12 cellular contexts compared by ENCODE assay signal in genomic region chr22:31284241-31284745, GRCh38. TPM values are rescaled to one million over a fixed set of nuclear protein-coding genes. Genes with fewer than 3 reads are reported as not detected.
A peak's percentile ranks its signal among the peaks of the same experiment; 100 is the strongest.
DNase-seq lines count a peak whose midpoint lies in the region; ATAC-seq and TF ChIP-seq lines count a peak whose summit lies in the region.
"Had no signal": no experiment of that assay in that cellular context is flagged by ENCODE, and none has a peak within 500 bp of the region (broad histone marks: within the 10 kb centered on the region; RNA-seq: fewer than 3 reads in every experiment).

No MANE protein-coding gene starts in this region.

- no peak overlapping the region for H2AFZ ChIP-seq in smooth muscle cell (ENCODE audit: low read depth)

- peaks cover 18% of the 10 kb centered on the region for H3F3A ChIP-seq in smooth muscle cell (ENCODE audit: low read depth)

- no peaks in the 10 kb centered on the region for H3K36me3 ChIP-seq in smooth muscle cell (ENCODE audit: low read depth)
- H3K36me3 ChIP-seq: BE2C had no signal

- peak overlapping the region; percentile 92 for H3K27ac Mint-ChIP-seq in activated CD4-positive, alpha-beta T cell treated with anti-CD3 and anti-CD28 coated beads, Interleukin-2, amount 10 ng/mL, durations not matched to agents 24 days and 14 days
- H3K27ac Mint-ChIP-seq in stimulated activated naive CD8-positive, alpha-beta T cell treated with anti-CD3 and anti-CD28 coated beads, Interleukin-15, amount 100 ng/mL, for 72 hours = peak overlapping the region; percentile 69 to 74

- H3K27ac ChIP-seq in smooth muscle cell (ENCODE audit: low read depth) = no peak overlapping the region

- H3K4me1 ChIP-seq in smooth muscle cell (ENCODE audit: low read depth) = no peaks in the 10 kb centered on the region
- H3K4me1 ChIP-seq: BE2C had no signal

- H3K27me3 ChIP-seq in smooth muscle cell (ENCODE audit: low read depth) = no peaks in the 10 kb centered on the region
- H3K27me3 ChIP-seq: BE2C, left lung had no signal

- WGBS in smooth muscle cell (ENCODE audit: low lambda C conversion rate) = 80% methylated on average over 2 of the region's 2 CpGs

- H3K4me1 Mint-ChIP-seq in activated CD4-positive, alpha-beta T cell treated with anti-CD3 and anti-CD28 coated beads, Interleukin-2, amount 10 ng/mL, durations not matched to agents 24 days and 14 days = peaks cover 73% of the 10 kb centered on the region
- H3K4me1 Mint-ChIP-seq in stimulated activated naive CD8-positive, alpha-beta T cell treated with anti-CD3 and anti-CD28 coated beads, Interleukin-15, amount 100 ng/mL, for 72 hours = peaks cover 100% of the 10 kb centered on the region

- intact Hi-C loops in activated CD4-positive, alpha-beta T cell treated with anti-CD3 and anti-CD28 coated beads, Interleukin-2, amount 10 ng/mL, durations not matched to agents 24 days and 14 days (cut with micrococcal nuclease) = no loop called here

- H3K9me3 ChIP-seq in smooth muscle cell (replicated peaks; ENCODE audit: low read depth) = no peaks in the 10 kb centered on the region
- H3K9me3 ChIP-seq: BE2C, left lung had no signal

- H3K4me3 ChIP-seq in smooth muscle cell = no peak overlapping the region
- H3K4me3 ChIP-seq: left lung had no signal

- no peak overlapping the region for H3K4me2 ChIP-seq in smooth muscle cell

- no peaks in the 10 kb centered on the region for H3K9me3 Mint-ChIP-seq in activated CD4-positive, alpha-beta T cell treated with anti-CD3 and anti-CD28 coated beads, Interleukin-2, amount 10 ng/mL, durations not matched to agents 24 days and 14 days
- H3K9me3 Mint-ChIP-seq in stimulated activated naive CD8-positive, alpha-beta T cell treated with anti-CD3 and anti-CD28 coated beads, Interleukin-15, amount 100 ng/mL, for 72 hours = no peaks in the 10 kb centered on the region

- no peak for ATAC-seq in stimulated activated naive CD8-positive, alpha-beta T cell treated with anti-CD3 and anti-CD28 coated beads, Interleukin-15, amount 100 ng/mL, for 72 hours
- ATAC-seq in GM21619 (IDR thresholded peaks at IDR 0.05; ENCODE audit: unreplicated experiment) = no peak
- ATAC-seq: HCT116, left lung had no signal

- H3K4me3 Mint-ChIP-seq in activated CD4-positive, alpha-beta T cell treated with anti-CD3 and anti-CD28 coated beads, Interleukin-2, amount 10 ng/mL, durations not matched to agents 24 days and 14 days = no peak overlapping the region
- no peak overlapping the region for H3K4me3 Mint-ChIP-seq in stimulated activated naive CD8-positive, alpha-beta T cell treated with anti-CD3 and anti-CD28 coated beads, Interleukin-15, amount 100 ng/mL, for 72 hours

- H4K20me1 ChIP-seq in smooth muscle cell (ENCODE audit: low read depth) = peaks cover 13% of the 10 kb centered on the region

- no peak overlapping the region for H3K9ac ChIP-seq in smooth muscle cell (ENCODE audit: low read depth)

- H3K36me3 Mint-ChIP-seq in activated CD4-positive, alpha-beta T cell treated with anti-CD3 and anti-CD28 coated beads, Interleukin-2, amount 10 ng/mL, durations not matched to agents 24 days and 14 days (ENCODE audit: low read depth) = peaks cover 62% of the 10 kb centered on the region

- in situ Hi-C loops in SK-MEL-5 (cut with HindIII; ENCODE audit: low pct_unique_long_range_greater_than_20kb, low sequenced_read_pairs) = no loop called here

- DNase-seq in activated CD4-positive, alpha-beta T cell treated with anti-CD3 and anti-CD28 coated beads, Interleukin-2, amount 10 ng/mL, durations not matched to agents 24 days and 14 days = no peak
- no peak for DNase-seq in activated CD4-positive, alpha-beta T cell treated with anti-CD3 and anti-CD28 coated beads, Interleukin-2, amount 50 U/mL, for 4 hours
- DNase-seq in SK-MEL-5 (ENCODE audit: low read depth, low spot score) (peak; percentile 41), foreskin melanocyte (peak; percentile 31), NCI-H1105 (lab: John Stamatoyannopoulos, UW) (no peak), smooth muscle cell (lab: John Stamatoyannopoulos, UW; ENCODE audit: unreplicated experiment) (no peak)
- no peak for DNase-seq in stimulated activated naive CD8-positive, alpha-beta T cell treated with anti-CD3 and anti-CD28 coated beads, Interleukin-15, amount 100 ng/mL, for 72 hours
- DNase-seq: BE2C, KBM-7, left lung had no signal

- H3K27me3 Mint-ChIP-seq in activated CD4-positive, alpha-beta T cell treated with anti-CD3 and anti-CD28 coated beads, Interleukin-2, amount 10 ng/mL, durations not matched to agents 24 days and 14 days = no peaks in the 10 kb centered on the region
- no peaks in the 10 kb centered on the region for H3K27me3 Mint-ChIP-seq in stimulated activated naive CD8-positive, alpha-beta T cell treated with anti-CD3 and anti-CD28 coated beads, Interleukin-15, amount 100 ng/mL, for 72 hours

- no peaks in the 10 kb centered on the region for H3K79me2 ChIP-seq in smooth muscle cell (ENCODE audit: low read depth)

- no peak for TF ChIP-seq CTCF in smooth muscle cell (IDR thresholded peaks at IDR 0.05; ENCODE audit: borderline replicate concordance, insufficient read depth, poor library complexity, severe bottlenecking)

RNA-seq across cellular contexts. Expression of gene PIK3IP1, which starts 8.0 kb away (rescaled TPM):
- total RNA-seq in activated CD4-positive, alpha-beta T cell treated with anti-CD3 and anti-CD28 coated beads, Interleukin-2, amount 10 ng/mL, durations not matched to agents 24 days and 14 days = 12.4 TPM in 2 replicates
- 2.3 and 2.7 TPM in 2 replicates for total RNA-seq in SK-MEL-5 (2014; rRNA removed; shearing (Covaris generic))
- polyA plus RNA-seq in SK-MEL-5 (2015; cell fraction: cytosol; rRNA removed) = 0.98 and 3.5 TPM in 2 replicates
- 1.6 and 4.6 TPM in 2 replicates for polyA plus RNA-seq in SK-MEL-5 (2015; cell fraction: nucleus; rRNA removed)
- 12.6 and 16.9 TPM in 2 replicates for total RNA-seq in smooth muscle cell
- 20.2 and 26.3 TPM in 2 replicates for polyA plus RNA-seq in smooth muscle cell

Comparison
In these comparisons a context has a peak if more than half of its experiments do, and no peak if none do; other contexts are left out.
1. DNase-seq: peak in SK-MEL-5 (single experiment) and foreskin melanocyte (single experiment); none in activated CD4-positive, alpha-beta T cell treated with anti-CD3 and anti-CD28 coated beads, Interleukin-2, amount 10 ng/mL, durations not matched to agents 24 days and 14 days (single experiment), activated CD4-positive, alpha-beta T cell treated with anti-CD3 and anti-CD28 coated beads, Interleukin-2, amount 50 U/mL, for 4 hours (0 of 2), stimulated activated naive CD8-positive, alpha-beta T cell treated with anti-CD3 and anti-CD28 coated beads, Interleukin-15, amount 100 ng/mL, for 72 hours (0 of 2), NCI-H1105 (single experiment) and smooth muscle cell (single experiment).